Comparison of ENCODE assay signal across 20 cellular contexts in the genomic region with DNA sequence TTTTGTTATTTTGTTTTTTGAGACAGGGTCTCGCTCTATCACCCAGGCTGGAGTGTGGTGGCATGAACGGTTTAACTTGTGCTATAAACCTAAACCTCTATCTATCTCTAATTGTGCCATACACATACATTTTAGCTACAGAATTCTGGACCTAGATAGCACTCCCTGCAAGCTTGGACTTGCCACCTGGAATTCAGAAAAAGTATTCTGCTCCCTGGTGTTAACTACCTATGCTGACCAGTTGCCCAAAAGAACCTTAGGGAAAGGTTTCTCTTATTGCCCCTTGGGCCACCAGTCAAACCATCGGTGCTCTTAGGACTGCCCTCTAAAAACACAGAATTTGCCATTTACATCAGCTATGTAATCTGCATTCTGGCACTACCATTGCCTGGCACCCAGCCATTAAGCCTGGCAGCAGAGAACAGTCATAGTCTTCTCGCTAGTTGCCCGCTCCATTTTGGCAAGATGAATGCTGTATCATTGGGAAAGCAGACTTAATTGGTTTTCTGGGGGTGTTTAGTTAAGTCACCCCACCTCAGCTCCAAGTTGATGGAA. TPM values are rescaled to one million over a fixed set of nuclear protein-coding genes. Genes with fewer than 3 reads are reported as not detected.
DNase-seq lines count a peak whose midpoint lies in the region; ATAC-seq, FAIRE-seq and TF ChIP-seq lines count a peak whose summit lies in the region.
"Had no signal": no experiment of that assay in that cellular context is flagged by ENCODE, and none has a peak within 500 bp of the region (broad histone marks: within the 10 kb centered on the region; RNA-seq: fewer than 3 reads in every experiment).

No MANE protein-coding gene starts in this region.

- H3K4ac ChIP-seq in mesendoderm (ENCODE audit: low read depth, low read length): peak overlapping the region; percentile 64

- no peak overlapping the region for H4K5ac ChIP-seq in mesendoderm (ENCODE audit: low read length)

- no peak overlapping the region for H3K9ac ChIP-seq in mesendoderm (ENCODE audit: low read length)

- no peaks in the 10 kb centered on the region for H3K79me1 ChIP-seq in mesendoderm (ENCODE audit: low read length)

- intact Hi-C loops in right cardiac atrium (cut with DNase I): no loop called here
- intact Hi-C loops in cardiac septum (cut with DNase I): no loop called here
- intact Hi-C loops in esophagus squamous epithelium (cut with DNase I): no loop called here

- peaks cover 6% of the 10 kb centered on the region for H3K4me1 ChIP-seq in right cardiac atrium (ENCODE audit: control insufficient read depth, insufficient read depth, low read length)
- H3K4me1 ChIP-seq in mesendoderm (ENCODE audit: control insufficient read depth, low read depth, low read length): peaks cover 11% of the 10 kb centered on the region
- H3K4me1 ChIP-seq in esophagus squamous epithelium: peaks cover 0 to 22% (median 0%) of the 10 kb centered on the region in 3 donors

- peak overlapping the region; percentile 95 for H2BK120ac ChIP-seq in mesendoderm (ENCODE audit: low read depth, low read length)

- H3K18ac ChIP-seq in mesendoderm (ENCODE audit: low read length): peak overlapping the region; percentile 51

- 82% methylated on average over 5 of the region's 5 CpGs for WGBS in right cardiac atrium
- WGBS in mesendoderm (ENCODE audit: extremely low coverage, insufficient coverage, low lambda C conversion rate): no CpG with 5 or more reads among the region's 5 CpGs
- 57 to 58% methylated on average over 5 of the region's 5 CpGs for WGBS in esophagus squamous epithelium, 2 donors

- peak overlapping the region; percentile 87 for H2AK5ac ChIP-seq in mesendoderm (ENCODE audit: low read length)

- no peak overlapping the region for H4K8ac ChIP-seq in mesendoderm (ENCODE audit: low read depth, low read length)

- no peaks in the 10 kb centered on the region for H3K79me2 ChIP-seq in mesendoderm (ENCODE audit: control insufficient read depth, insufficient read depth, low read length)

- no peak for ATAC-seq in right cardiac atrium
- ATAC-seq in activated CD4-positive, CD25-positive, alpha-beta regulatory T cell treated with anti-CD3 and anti-CD28 coated beads, Interleukin-2, amount 50 U/mL, for 24 hours: no peak
- ATAC-seq: left lung, T-cell, upper lobe of right lung had no signal

- H3K9me3 ChIP-seq in right cardiac atrium (ENCODE audit: control insufficient read depth, low read length) (no peaks in the 10 kb centered on the region), esophagus squamous epithelium (no peaks in the 10 kb centered on the region)
- H3K9me3 ChIP-seq: HAP-1, left lung, upper lobe of right lung had no signal

- H3K4me2 ChIP-seq in mesendoderm (ENCODE audit: low read length): no peak overlapping the region

- peak; percentile 85 for FAIRE-seq in bronchial epithelial cell (lab: Jason Lieb, UNC)

- H2BK5ac ChIP-seq in mesendoderm (ENCODE audit: low read length): peak overlapping the region; percentile 24

- H3K27ac ChIP-seq in right cardiac atrium (ENCODE audit: low read length) (no peak overlapping the region), mesendoderm (ENCODE audit: low read depth, low read length) (peak overlapping the region; percentile 6), esophagus squamous epithelium (no peak overlapping the region)
- H3K27ac ChIP-seq: HL-60, left lung, upper lobe of right lung had no signal

- H2BK15ac ChIP-seq in mesendoderm (replicated peaks; ENCODE audit: low read depth): no peak overlapping the region

- H3K4me3 ChIP-seq in right cardiac atrium (ENCODE audit: low read length) (no peak overlapping the region), bronchial epithelial cell (ENCODE audit: low read depth, low read length) (no peak overlapping the region), mesendoderm (ENCODE audit: low read length) (no peak overlapping the region), esophagus squamous epithelium (no peak overlapping the region)
- H3K4me3 ChIP-seq: HAP-1, left lung, upper lobe of right lung had no signal

- no peaks in the 10 kb centered on the region for H3K27me3 ChIP-seq in right cardiac atrium (ENCODE audit: control insufficient read depth, insufficient read depth)
- H3K27me3 ChIP-seq in bronchial epithelial cell (ENCODE audit: control insufficient read depth, insufficient read depth, low read length): no peaks in the 10 kb centered on the region
- H3K27me3 ChIP-seq in mesendoderm (ENCODE audit: insufficient read depth, low read length, poor library complexity): no peaks in the 10 kb centered on the region
- peaks cover 0 to 3% (median 0%) of the 10 kb centered on the region in 4 donors for H3K27me3 ChIP-seq in esophagus squamous epithelium
- H3K27me3 ChIP-seq: left lung, upper lobe of right lung had no signal

- TF ChIP-seq POLR2A in esophagus squamous epithelium (IDR thresholded peaks at IDR 0.05): no peak

- H3K36me3 ChIP-seq in bronchial epithelial cell (ENCODE audit: control insufficient read depth, insufficient read depth, low read length) (no peaks in the 10 kb centered on the region), mesendoderm (ENCODE audit: control insufficient read depth, insufficient read depth, low read length) (no peaks in the 10 kb centered on the region), esophagus squamous epithelium (no peaks in the 10 kb centered on the region)
- H3K36me3 ChIP-seq: HAP-1, left lung, upper lobe of right lung had no signal

- peak overlapping the region; percentile 57 for H3K56ac ChIP-seq in mesendoderm (ENCODE audit: low read length)

- no peak overlapping the region for H3K23ac ChIP-seq in mesendoderm (ENCODE audit: low read length)

- DNase-seq in right cardiac atrium: peak in 2 of 3 donors; percentile 25 to 54
- DNase-seq in cardiac septum (ENCODE audit: low spot score): no peak
- peak; percentile 66 for DNase-seq in bronchial epithelial cell (ENCODE audit: low read depth)
- no peak for DNase-seq in mesendoderm
- DNase-seq in cerebellar cortex (ENCODE audit: low spot score): no peak
- no peak for DNase-seq in NK-92 treated with Interleukin-12 subunit alpha and Interleukin-12 subunit beta, amount 100 ng/mL, for 24 hours (lab: John Stamatoyannopoulos, UW)
- DNase-seq in esophagus squamous epithelium (lab: John Stamatoyannopoulos, UW): no peak
- DNase-seq: activated CD4-positive, alpha-beta memory T cell treated with anti-CD3 and anti-CD28 coated beads for 36 hours; activated naive CD8-positive, alpha-beta T cell treated with anti-CD3 and anti-CD28 coated beads, Interleukin-2, amount 10 ng/mL, durations not matched to agents 7 days and 5 days; activated T-cell treated with anti-CD3 and anti-CD28 coated beads, Interleukin-2, amount 50 U/mL, for 48 hours; CD4-positive, alpha-beta memory T cell; cerebellar nuclear complex; KG1; left lung; NCI-H2227 treated with DMSO at 0.1 percent for 48 hours; T-cell; upper lobe of right lung had no signal

- TF ChIP-seq CTCF in bronchial epithelial cell (IDR thresholded peaks at IDR 0.05; ENCODE audit: insufficient read depth, low read length, severe bottlenecking) (no peak), esophagus squamous epithelium (IDR thresholded peaks at IDR 0.05) (no peak)

RNA-seq across cellular contexts. Expression of gene ETS1, which starts 55.3 kb away (rescaled TPM):
- 10 to 100 TPM; 38.3 to 60.6 (median 55.3) TPM for total RNA-seq in right cardiac atrium
- 24.5 TPM for polyA plus RNA-seq in right cardiac atrium
- 54.2 TPM for total RNA-seq in cardiac septum
- 45.4 and 62.7 TPM in 2 replicates for total RNA-seq in bronchial epithelial cell
- polyA plus RNA-seq in mesendoderm (2013, experiment 1 of 2): 23.7 TPM
- polyA plus RNA-seq in mesendoderm (2013, experiment 2 of 2): 24.2 TPM
- total RNA-seq in esophagus squamous epithelium: 10 to 100 TPM in 3 of 4 donors, 1 to 10 TPM in 1; 3.4 to 37.0 (median 16.4) TPM

Comparison
In these comparisons a context has a peak if more than half of its experiments do, and no peak if none do; other contexts are left out.
1. DNase-seq: peak in right cardiac atrium (2 of 3) and bronchial epithelial cell (single experiment); none in cardiac septum (single experiment), mesendoderm (single experiment), cerebellar cortex (single experiment), NK-92 treated with Interleukin-12 subunit alpha and Interleukin-12 subunit beta, amount 100 ng/mL, for 24 hours (single experiment) and esophagus squamous epithelium (single experiment).